In the genomic region with DNA sequence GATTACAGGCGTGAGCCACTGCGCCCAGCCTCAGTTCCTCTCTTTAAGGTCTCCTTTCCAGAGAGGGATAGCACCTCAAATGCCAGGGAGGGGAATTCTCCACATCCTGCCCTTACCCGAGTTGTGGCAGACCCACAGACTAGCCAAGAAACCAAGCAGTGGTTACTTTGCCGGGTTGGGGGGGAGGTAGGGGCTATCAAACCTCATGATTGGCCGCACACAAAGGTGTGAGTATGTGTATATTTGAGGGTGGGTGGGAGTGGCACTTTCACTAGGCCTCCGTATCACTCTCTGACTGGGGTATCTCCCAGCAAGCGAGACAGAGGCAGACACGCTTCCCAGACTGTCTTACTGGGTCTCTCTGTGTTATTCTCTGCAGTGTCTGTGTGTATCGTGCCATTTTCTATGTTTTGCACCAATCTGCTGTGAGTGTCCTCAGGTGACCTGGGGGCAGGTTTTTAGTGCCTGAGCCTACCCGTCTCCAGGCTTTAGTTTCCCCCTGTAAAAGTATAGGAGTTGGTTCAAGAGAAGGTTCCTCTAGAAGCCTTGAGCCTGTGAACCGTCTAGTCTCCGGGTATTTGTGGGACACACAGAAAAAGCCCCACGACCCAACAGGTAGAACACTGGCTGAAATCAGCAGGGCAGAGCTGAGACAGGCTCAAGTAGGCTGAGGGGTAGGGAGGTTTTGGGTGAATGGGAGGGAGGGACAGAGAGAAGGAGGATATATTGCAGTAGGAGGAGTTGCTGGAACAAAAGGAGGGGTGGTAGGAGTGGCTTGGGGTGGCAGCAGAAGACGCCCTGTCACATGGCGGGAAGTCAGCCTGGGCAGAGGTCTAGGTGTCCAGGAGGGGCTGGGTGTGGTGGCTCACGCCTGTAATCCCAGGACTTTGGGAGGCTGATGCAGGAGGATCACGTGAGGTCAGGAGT, we compare ENCODE assay signal across 1 cellular context.
TF ChIP-seq lines count a peak whose summit lies in the region.

No MANE protein-coding gene starts in this region.

TF ChIP-seq in K562, 482 proteins besides CTCF, POLR2A, EP300 and RAD21 (continued from another document):
- TF ChIP-seq, protein P1, sequence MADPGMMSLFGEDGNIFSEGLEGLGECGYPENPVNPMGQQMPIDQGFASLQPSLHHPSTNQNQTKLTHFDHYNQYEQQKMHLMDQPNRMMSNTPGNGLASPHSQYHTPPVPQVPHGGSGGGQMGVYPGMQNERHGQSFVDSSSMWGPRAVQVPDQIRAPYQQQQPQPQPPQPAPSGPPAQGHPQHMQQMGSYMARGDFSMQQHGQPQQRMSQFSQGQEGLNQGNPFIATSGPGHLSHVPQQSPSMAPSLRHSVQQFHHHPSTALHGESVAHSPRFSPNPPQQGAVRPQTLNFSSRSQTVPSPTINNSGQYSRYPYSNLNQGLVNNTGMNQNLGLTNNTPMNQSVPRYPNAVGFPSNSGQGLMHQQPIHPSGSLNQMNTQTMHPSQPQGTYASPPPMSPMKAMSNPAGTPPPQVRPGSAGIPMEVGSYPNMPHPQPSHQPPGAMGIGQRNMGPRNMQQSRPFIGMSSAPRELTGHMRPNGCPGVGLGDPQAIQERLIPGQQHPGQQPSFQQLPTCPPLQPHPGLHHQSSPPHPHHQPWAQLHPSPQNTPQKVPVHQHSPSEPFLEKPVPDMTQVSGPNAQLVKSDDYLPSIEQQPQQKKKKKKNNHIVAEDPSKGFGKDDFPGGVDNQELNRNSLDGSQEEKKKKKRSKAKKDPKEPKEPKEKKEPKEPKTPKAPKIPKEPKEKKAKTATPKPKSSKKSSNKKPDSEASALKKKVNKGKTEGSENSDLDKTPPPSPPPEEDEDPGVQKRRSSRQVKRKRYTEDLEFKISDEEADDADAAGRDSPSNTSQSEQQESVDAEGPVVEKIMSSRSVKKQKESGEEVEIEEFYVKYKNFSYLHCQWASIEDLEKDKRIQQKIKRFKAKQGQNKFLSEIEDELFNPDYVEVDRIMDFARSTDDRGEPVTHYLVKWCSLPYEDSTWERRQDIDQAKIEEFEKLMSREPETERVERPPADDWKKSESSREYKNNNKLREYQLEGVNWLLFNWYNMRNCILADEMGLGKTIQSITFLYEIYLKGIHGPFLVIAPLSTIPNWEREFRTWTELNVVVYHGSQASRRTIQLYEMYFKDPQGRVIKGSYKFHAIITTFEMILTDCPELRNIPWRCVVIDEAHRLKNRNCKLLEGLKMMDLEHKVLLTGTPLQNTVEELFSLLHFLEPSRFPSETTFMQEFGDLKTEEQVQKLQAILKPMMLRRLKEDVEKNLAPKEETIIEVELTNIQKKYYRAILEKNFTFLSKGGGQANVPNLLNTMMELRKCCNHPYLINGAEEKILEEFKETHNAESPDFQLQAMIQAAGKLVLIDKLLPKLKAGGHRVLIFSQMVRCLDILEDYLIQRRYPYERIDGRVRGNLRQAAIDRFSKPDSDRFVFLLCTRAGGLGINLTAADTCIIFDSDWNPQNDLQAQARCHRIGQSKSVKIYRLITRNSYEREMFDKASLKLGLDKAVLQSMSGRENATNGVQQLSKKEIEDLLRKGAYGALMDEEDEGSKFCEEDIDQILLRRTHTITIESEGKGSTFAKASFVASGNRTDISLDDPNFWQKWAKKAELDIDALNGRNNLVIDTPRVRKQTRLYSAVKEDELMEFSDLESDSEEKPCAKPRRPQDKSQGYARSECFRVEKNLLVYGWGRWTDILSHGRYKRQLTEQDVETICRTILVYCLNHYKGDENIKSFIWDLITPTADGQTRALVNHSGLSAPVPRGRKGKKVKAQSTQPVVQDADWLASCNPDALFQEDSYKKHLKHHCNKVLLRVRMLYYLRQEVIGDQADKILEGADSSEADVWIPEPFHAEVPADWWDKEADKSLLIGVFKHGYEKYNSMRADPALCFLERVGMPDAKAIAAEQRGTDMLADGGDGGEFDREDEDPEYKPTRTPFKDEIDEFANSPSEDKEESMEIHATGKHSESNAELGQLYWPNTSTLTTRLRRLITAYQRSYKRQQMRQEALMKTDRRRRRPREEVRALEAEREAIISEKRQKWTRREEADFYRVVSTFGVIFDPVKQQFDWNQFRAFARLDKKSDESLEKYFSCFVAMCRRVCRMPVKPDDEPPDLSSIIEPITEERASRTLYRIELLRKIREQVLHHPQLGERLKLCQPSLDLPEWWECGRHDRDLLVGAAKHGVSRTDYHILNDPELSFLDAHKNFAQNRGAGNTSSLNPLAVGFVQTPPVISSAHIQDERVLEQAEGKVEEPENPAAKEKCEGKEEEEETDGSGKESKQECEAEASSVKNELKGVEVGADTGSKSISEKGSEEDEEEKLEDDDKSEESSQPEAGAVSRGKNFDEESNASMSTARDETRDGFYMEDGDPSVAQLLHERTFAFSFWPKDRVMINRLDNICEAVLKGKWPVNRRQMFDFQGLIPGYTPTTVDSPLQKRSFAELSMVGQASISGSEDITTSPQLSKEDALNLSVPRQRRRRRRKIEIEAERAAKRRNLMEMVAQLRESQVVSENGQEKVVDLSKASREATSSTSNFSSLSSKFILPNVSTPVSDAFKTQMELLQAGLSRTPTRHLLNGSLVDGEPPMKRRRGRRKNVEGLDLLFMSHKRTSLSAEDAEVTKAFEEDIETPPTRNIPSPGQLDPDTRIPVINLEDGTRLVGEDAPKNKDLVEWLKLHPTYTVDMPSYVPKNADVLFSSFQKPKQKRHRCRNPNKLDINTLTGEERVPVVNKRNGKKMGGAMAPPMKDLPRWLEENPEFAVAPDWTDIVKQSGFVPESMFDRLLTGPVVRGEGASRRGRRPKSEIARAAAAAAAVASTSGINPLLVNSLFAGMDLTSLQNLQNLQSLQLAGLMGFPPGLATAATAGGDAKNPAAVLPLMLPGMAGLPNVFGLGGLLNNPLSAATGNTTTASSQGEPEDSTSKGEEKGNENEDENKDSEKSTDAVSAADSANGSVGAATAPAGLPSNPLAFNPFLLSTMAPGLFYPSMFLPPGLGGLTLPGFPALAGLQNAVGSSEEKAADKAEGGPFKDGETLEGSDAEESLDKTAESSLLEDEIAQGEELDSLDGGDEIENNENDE (IDR thresholded peaks at IDR 0.05; ENCODE audit: low read depth, low read length) = no peak
- TF ChIP-seq TRIM24 (IDR thresholded peaks at IDR 0.05) = no peak
- TF ChIP-seq LARP7 (IDR thresholded peaks at IDR 0.05) = peak; percentile 51; the same call in 1 of the 2 replicates
- peak; percentile 62; the same call in 1 of the 2 replicates for TF ChIP-seq BHLHE40 (IDR thresholded peaks at IDR 0.05; ENCODE audit: low read length)
- TF ChIP-seq CXXC5 (CRISPR knock-in tag; IDR thresholded peaks at IDR 0.05) = 0 out of 2 replicates have a peak, but pooled peaks have one; percentile 30
- TF ChIP-seq TAL1 (IDR thresholded peaks at IDR 0.05) = no peak
- TF ChIP-seq, protein P2, sequence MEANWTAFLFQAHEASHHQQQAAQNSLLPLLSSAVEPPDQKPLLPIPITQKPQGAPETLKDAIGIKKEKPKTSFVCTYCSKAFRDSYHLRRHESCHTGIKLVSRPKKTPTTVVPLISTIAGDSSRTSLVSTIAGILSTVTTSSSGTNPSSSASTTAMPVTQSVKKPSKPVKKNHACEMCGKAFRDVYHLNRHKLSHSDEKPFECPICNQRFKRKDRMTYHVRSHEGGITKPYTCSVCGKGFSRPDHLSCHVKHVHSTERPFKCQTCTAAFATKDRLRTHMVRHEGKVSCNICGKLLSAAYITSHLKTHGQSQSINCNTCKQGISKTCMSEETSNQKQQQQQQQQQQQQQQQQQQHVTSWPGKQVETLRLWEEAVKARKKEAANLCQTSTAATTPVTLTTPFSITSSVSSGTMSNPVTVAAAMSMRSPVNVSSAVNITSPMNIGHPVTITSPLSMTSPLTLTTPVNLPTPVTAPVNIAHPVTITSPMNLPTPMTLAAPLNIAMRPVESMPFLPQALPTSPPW (CRISPR knock-in tag; IDR thresholded peaks at IDR 0.05) = peak; percentile 68
- TF ChIP-seq NR2C2 (CRISPR knock-in tag; IDR thresholded peaks at IDR 0.05) = no peak
- TF ChIP-seq NR2C2 (tag; IDR thresholded peaks at IDR 0.05) = 0 out of 2 replicates have a peak, but pooled peaks have one; percentile 25
- peak; percentile 65 for TF ChIP-seq ZBTB2 (IDR thresholded peaks at IDR 0.05)
- TF ChIP-seq TOE1 (IDR thresholded peaks at IDR 0.05; ENCODE audit: borderline replicate concordance) = 0 out of 2 replicates have a peak, but pooled peaks have one; percentile 44
- TF ChIP-seq TOE1 (CRISPR knock-in tag; IDR thresholded peaks at IDR 0.05; ENCODE audit: borderline replicate concordance, low read depth) = no peak
- TF ChIP-seq PRDM10 (IDR thresholded peaks at IDR 0.05; ENCODE audit: partially characterized antibody) = peak; percentile 72
- TF ChIP-seq MEF2D (tag; conservative IDR thresholded peaks at IDR 0.05; ENCODE audit: low read depth) = peak; percentile 13; the same call in 1 of the 2 replicates
- TF ChIP-seq RAD51 (IDR thresholded peaks at IDR 0.05; ENCODE audit: borderline replicate concordance, low read depth) = peak; percentile 21; the same call in 1 of the 2 replicates
- TF ChIP-seq, protein P3, sequence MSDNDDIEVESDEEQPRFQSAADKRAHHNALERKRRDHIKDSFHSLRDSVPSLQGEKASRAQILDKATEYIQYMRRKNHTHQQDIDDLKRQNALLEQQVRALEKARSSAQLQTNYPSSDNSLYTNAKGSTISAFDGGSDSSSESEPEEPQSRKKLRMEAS (CRISPR knock-in tag; IDR thresholded peaks at IDR 0.05) = no peak
- no peak for TF ChIP-seq NFE2 (IDR thresholded peaks at IDR 0.05; ENCODE audit: low read depth)
- TF ChIP-seq MYC (IDR thresholded peaks at IDR 0.05; ENCODE audit: low read depth, low read length) = peak; percentile 18; the same call in 1 of the 2 replicates
- TF ChIP-seq MYC (CRISPR knock-in tag; IDR thresholded peaks at IDR 0.05; ENCODE audit: borderline replicate concordance, low read depth) = no peak
- TF ChIP-seq, protein P4, sequence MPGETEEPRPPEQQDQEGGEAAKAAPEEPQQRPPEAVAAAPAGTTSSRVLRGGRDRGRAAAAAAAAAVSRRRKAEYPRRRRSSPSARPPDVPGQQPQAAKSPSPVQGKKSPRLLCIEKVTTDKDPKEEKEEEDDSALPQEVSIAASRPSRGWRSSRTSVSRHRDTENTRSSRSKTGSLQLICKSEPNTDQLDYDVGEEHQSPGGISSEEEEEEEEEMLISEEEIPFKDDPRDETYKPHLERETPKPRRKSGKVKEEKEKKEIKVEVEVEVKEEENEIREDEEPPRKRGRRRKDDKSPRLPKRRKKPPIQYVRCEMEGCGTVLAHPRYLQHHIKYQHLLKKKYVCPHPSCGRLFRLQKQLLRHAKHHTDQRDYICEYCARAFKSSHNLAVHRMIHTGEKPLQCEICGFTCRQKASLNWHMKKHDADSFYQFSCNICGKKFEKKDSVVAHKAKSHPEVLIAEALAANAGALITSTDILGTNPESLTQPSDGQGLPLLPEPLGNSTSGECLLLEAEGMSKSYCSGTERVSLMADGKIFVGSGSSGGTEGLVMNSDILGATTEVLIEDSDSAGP (CRISPR knock-in tag; IDR thresholded peaks at IDR 0.05) = no peak
- TF ChIP-seq, protein P5, sequence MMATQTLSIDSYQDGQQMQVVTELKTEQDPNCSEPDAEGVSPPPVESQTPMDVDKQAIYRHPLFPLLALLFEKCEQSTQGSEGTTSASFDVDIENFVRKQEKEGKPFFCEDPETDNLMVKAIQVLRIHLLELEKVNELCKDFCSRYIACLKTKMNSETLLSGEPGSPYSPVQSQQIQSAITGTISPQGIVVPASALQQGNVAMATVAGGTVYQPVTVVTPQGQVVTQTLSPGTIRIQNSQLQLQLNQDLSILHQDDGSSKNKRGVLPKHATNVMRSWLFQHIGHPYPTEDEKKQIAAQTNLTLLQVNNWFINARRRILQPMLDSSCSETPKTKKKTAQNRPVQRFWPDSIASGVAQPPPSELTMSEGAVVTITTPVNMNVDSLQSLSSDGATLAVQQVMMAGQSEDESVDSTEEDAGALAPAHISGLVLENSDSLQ (IDR thresholded peaks at IDR 0.05) = peak; percentile 39
- TF ChIP-seq USF1 (CRISPR knock-in tag; IDR thresholded peaks at IDR 0.05) = peak; percentile 57
- TF ChIP-seq ZNF584 (CRISPR knock-in tag; IDR thresholded peaks at IDR 0.05; ENCODE audit: low read depth) = 0 out of 2 replicates have a peak, but pooled peaks have one; percentile 33
- TF ChIP-seq SMARCC2 (IDR thresholded peaks at IDR 0.05; ENCODE audit: low read depth) = no peak
- no peak for TF ChIP-seq ZNF444 (CRISPR knock-in tag; IDR thresholded peaks at IDR 0.05)
